In the genomic region with DNA sequence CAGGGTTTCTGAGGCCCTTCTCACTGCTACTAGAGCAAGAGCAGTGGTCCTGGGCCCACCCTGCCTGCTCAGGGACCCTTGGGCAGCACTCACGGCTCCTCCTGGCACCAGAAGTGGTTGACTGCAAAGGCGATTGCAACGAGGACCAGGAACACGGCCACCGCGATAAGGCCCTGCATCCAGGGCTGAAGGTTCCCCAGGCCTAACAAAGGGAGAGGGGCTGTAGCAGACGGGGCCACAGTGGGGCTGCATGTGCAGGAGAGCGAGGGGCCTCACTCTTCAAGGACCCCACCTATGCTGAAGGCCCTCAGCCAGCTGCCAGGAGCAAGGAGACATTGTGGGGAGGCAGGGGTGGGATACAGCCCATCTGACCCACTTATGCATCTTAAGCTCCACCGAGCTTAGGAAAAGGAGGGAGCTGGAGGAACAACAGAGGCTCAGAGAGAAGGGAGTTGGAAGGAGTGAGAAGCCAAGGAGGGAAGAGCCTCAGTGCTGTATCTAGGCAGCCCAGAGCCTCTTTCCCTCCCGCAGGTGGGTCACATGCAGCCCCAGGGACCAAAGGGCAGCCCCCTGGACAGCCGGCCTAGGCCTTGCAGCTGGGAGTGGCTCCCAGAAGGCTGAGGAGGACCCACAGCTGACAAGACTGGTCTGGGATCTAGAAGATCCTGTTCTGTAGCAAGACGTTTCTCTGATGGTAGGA, we compare ENCODE assay signal across 1 cellular context.
TF ChIP-seq lines count a peak whose summit lies in the region.

No MANE protein-coding gene starts in this region.

TF ChIP-seq in HepG2, 621 proteins besides CTCF, POLR2A, EP300 and RAD21 (continued from another document):
- TF ChIP-seq JUN (CRISPR knock-in tag; IDR thresholded peaks at IDR 0.05) (no peak), IKZF1 (IDR thresholded peaks at IDR 0.05) (no peak), TBX3 (IDR thresholded peaks at IDR 0.05; ENCODE audit: borderline replicate concordance) (no peak), ZNF598 (CRISPR knock-in tag; IDR thresholded peaks at IDR 0.05; ENCODE audit: borderline replicate concordance) (0 out of 2 replicates have a peak, but pooled peaks have one; percentile 9), KLF6 (CRISPR knock-in tag; IDR thresholded peaks at IDR 0.05) (no peak), HNF4G (IDR thresholded peaks at IDR 0.05; ENCODE audit: borderline replicate concordance, low read depth, low read length) (peak; percentile 49; the same call in 1 of the 2 replicates), HNF4G (CRISPR knock-in tag; IDR thresholded peaks at IDR 0.05; ENCODE audit: borderline replicate concordance, low read depth) (no peak; the same call in 1 of the 2 replicates), CEBPB (IDR thresholded peaks at IDR 0.05; ENCODE audit: borderline replicate concordance, low read depth, low read length) (no peak), ARNTL (CRISPR knock-in tag; IDR thresholded peaks at IDR 0.05) (no peak), ZNF549 (CRISPR knock-in tag; IDR thresholded peaks at IDR 0.05) (no peak), MED8 (CRISPR knock-in tag; IDR thresholded peaks at IDR 0.05; ENCODE audit: insufficient replicate concordance) (no peak), TOE1 (CRISPR knock-in tag; IDR thresholded peaks at IDR 0.05) (no peak), ZNF761 (CRISPR knock-in tag; conservative IDR thresholded peaks at IDR 0.05) (no peak), NR3C1 (CRISPR knock-in tag; IDR thresholded peaks at IDR 0.05) (no peak), ZFY (CRISPR knock-in tag; IDR thresholded peaks at IDR 0.05) (0 out of 2 replicates have a peak, but pooled peaks have one; percentile 43), TP53 (CRISPR knock-in tag; conservative IDR thresholded peaks at IDR 0.05) (no peak), RBAK (CRISPR knock-in tag; IDR thresholded peaks at IDR 0.05) (no peak), ZFX (CRISPR knock-in tag; IDR thresholded peaks at IDR 0.05; ENCODE audit: low read depth) (peak; percentile 73), ZBTB21 (CRISPR knock-in tag; IDR thresholded peaks at IDR 0.05) (no peak), DPF2 (CRISPR knock-in tag; IDR thresholded peaks at IDR 0.05; ENCODE audit: borderline replicate concordance, low read depth) (no peak), GPN1 (CRISPR knock-in tag; IDR thresholded peaks at IDR 0.05; ENCODE audit: borderline replicate concordance) (no peak), RARG (CRISPR knock-in tag; IDR thresholded peaks at IDR 0.05; ENCODE audit: low read depth) (no peak), STAT5B (CRISPR knock-in tag; IDR thresholded peaks at IDR 0.05) (no peak), ETV5 (CRISPR knock-in tag; IDR thresholded peaks at IDR 0.05; ENCODE audit: borderline replicate concordance) (no peak), ATAD3A (CRISPR knock-in tag; IDR thresholded peaks at IDR 0.05) (no peak), HIVEP1 (CRISPR knock-in tag; IDR thresholded peaks at IDR 0.05) (no peak), ZNF350 (CRISPR knock-in tag; IDR thresholded peaks at IDR 0.05; ENCODE audit: borderline replicate concordance, low read depth) (no peak)
- TF ChIP-seq, protein P1, sequence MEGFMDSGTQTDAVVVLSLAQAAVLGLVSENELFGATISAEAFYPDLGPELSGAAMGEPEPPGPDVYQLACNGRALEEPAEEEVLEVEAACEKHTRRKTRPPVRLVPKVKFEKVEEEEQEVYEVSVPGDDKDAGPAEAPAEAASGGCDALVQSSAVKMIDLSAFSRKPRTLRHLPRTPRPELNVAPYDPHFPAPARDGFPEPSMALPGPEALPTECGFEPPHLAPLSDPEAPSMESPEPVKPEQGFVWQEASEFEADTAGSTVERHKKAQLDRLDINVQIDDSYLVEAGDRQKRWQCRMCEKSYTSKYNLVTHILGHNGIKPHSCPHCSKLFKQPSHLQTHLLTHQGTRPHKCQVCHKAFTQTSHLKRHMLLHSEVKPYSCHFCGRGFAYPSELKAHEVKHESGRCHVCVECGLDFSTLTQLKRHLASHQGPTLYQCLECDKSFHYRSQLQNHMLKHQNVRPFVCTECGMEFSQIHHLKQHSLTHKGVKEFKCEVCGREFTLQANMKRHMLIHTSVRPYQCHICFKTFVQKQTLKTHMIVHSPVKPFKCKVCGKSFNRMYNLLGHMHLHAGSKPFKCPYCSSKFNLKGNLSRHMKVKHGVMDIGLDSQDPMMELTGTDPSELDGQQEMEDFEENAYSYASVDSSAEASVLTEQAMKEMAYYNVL (CRISPR knock-in tag; IDR thresholded peaks at IDR 0.05; ENCODE audit: borderline replicate concordance): no peak
- TF ChIP-seq, protein P2, sequence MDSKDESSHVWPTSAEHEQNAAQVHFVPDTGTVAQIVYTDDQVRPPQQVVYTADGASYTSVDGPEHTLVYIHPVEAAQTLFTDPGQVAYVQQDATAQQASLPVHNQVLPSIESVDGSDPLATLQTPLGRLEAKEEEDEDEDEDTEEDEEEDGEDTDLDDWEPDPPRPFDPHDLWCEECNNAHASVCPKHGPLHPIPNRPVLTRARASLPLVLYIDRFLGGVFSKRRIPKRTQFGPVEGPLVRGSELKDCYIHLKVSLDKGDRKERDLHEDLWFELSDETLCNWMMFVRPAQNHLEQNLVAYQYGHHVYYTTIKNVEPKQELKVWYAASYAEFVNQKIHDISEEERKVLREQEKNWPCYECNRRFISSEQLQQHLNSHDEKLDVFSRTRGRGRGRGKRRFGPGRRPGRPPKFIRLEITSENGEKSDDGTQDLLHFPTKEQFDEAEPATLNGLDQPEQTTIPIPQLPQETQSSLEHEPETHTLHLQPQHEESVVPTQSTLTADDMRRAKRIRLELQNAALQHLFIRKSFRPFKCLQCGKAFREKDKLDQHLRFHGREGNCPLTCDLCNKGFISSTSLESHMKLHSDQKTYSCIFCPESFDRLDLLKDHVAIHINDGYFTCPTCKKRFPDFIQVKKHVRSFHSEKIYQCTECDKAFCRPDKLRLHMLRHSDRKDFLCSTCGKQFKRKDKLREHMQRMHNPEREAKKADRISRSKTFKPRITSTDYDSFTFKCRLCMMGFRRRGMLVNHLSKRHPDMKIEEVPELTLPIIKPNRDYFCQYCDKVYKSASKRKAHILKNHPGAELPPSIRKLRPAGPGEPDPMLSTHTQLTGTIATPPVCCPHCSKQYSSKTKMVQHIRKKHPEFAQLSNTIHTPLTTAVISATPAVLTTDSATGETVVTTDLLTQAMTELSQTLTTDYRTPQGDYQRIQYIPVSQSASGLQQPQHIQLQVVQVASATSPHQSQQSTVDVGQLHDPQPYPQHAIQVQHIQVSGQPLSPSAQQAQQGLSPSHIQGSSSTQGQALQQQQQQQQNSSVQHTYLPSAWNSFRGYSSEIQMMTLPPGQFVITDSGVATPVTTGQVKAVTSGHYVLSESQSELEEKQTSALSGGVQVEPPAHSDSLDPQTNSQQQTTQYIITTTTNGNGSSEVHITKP (CRISPR knock-in tag; IDR thresholded peaks at IDR 0.05; ENCODE audit: low read depth): no peak
- TF ChIP-seq, protein P3, sequence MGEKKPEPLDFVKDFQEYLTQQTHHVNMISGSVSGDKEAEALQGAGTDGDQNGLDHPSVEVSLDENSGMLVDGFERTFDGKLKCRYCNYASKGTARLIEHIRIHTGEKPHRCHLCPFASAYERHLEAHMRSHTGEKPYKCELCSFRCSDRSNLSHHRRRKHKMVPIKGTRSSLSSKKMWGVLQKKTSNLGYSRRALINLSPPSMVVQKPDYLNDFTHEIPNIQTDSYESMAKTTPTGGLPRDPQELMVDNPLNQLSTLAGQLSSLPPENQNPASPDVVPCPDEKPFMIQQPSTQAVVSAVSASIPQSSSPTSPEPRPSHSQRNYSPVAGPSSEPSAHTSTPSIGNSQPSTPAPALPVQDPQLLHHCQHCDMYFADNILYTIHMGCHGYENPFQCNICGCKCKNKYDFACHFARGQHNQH (CRISPR knock-in tag; IDR thresholded peaks at IDR 0.05): no peak; the same call in 1 of the 2 replicates
- TF ChIP-seq, protein P4, sequence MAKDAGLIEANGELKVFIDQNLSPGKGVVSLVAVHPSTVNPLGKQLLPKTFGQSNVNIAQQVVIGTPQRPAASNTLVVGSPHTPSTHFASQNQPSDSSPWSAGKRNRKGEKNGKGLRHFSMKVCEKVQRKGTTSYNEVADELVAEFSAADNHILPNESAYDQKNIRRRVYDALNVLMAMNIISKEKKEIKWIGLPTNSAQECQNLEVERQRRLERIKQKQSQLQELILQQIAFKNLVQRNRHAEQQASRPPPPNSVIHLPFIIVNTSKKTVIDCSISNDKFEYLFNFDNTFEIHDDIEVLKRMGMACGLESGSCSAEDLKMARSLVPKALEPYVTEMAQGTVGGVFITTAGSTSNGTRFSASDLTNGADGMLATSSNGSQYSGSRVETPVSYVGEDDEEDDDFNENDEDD (CRISPR knock-in tag; IDR thresholded peaks at IDR 0.05; ENCODE audit: borderline replicate concordance): peak; percentile 44; the same call in 1 of the 2 replicates
- TF ChIP-seq, protein P5, sequence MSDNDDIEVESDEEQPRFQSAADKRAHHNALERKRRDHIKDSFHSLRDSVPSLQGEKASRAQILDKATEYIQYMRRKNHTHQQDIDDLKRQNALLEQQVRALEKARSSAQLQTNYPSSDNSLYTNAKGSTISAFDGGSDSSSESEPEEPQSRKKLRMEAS (IDR thresholded peaks at IDR 0.05): peak; percentile 45; the same call in 1 of the 2 replicates
